In the genomic region with DNA sequence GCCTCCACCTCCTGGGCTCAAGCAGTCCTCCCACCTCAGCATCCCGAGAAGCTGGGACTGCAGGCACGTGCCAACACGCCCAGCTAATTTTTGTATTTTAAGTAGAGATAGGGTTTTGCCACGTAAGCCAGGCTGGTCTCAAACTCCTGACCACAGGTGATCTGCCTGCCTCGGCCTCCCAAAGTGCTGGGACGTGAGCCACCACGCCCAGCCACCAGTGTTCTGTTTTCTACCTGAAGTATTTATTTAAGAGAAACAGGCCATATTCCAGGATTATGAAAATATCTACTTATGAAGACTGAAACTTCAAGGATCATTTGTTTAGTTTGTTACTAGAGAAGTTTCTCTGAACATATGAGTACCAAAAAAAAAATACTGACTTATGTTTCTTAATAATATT, we compare ENCODE assay signal across 1 cellular context.
TF ChIP-seq lines count a peak whose summit lies in the region.

No MANE protein-coding gene starts in this region.

TF ChIP-seq in GM12878, 131 proteins besides CTCF, POLR2A, EP300 and RAD21:
- TF ChIP-seq, protein P1, sequence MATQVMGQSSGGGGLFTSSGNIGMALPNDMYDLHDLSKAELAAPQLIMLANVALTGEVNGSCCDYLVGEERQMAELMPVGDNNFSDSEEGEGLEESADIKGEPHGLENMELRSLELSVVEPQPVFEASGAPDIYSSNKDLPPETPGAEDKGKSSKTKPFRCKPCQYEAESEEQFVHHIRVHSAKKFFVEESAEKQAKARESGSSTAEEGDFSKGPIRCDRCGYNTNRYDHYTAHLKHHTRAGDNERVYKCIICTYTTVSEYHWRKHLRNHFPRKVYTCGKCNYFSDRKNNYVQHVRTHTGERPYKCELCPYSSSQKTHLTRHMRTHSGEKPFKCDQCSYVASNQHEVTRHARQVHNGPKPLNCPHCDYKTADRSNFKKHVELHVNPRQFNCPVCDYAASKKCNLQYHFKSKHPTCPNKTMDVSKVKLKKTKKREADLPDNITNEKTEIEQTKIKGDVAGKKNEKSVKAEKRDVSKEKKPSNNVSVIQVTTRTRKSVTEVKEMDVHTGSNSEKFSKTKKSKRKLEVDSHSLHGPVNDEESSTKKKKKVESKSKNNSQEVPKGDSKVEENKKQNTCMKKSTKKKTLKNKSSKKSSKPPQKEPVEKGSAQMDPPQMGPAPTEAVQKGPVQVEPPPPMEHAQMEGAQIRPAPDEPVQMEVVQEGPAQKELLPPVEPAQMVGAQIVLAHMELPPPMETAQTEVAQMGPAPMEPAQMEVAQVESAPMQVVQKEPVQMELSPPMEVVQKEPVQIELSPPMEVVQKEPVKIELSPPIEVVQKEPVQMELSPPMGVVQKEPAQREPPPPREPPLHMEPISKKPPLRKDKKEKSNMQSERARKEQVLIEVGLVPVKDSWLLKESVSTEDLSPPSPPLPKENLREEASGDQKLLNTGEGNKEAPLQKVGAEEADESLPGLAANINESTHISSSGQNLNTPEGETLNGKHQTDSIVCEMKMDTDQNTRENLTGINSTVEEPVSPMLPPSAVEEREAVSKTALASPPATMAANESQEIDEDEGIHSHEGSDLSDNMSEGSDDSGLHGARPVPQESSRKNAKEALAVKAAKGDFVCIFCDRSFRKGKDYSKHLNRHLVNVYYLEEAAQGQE (IDR thresholded peaks at IDR 0.05; ENCODE audit: low read depth, low read length), result no peak
- TF ChIP-seq CHD4 (IDR thresholded peaks at IDR 0.05) (no peak), HCFC1 (IDR thresholded peaks at IDR 0.05; ENCODE audit: low read length) (no peak), JUNB (IDR thresholded peaks at IDR 0.05) (no peak), CBX5 (IDR thresholded peaks at IDR 0.05; ENCODE audit: low read depth) (no peak), FOXK2 (IDR thresholded peaks at IDR 0.05) (no peak), POLR2AphosphoS2 (IDR thresholded peaks at IDR 0.05; ENCODE audit: low read depth, low read length) (no peak), RFX5 (IDR thresholded peaks at IDR 0.05; ENCODE audit: low read depth, low read length) (no peak), BACH1 (IDR thresholded peaks at IDR 0.05; ENCODE audit: borderline replicate concordance) (no peak), KDM1A (IDR thresholded peaks at IDR 0.05; ENCODE audit: borderline replicate concordance) (no peak)
- TF ChIP-seq, protein P2, sequence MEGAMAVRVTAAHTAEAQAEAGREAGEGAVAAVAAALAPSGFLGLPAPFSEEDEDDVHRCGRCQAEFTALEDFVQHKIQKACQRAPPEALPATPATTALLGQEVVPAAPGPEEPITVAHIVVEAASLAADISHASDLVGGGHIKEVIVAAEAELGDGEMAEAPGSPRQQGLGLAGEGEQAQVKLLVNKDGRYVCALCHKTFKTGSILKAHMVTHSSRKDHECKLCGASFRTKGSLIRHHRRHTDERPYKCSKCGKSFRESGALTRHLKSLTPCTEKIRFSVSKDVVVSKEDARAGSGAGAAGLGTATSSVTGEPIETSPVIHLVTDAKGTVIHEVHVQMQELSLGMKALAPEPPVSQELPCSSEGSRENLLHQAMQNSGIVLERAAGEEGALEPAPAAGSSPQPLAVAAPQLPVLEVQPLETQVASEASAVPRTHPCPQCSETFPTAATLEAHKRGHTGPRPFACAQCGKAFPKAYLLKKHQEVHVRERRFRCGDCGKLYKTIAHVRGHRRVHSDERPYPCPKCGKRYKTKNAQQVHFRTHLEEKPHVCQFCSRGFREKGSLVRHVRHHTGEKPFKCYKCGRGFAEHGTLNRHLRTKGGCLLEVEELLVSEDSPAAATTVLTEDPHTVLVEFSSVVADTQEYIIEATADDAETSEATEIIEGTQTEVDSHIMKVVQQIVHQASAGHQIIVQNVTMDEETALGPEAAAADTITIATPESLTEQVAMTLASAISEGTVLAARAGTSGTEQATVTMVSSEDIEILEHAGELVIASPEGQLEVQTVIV (IDR thresholded peaks at IDR 0.05; ENCODE audit: borderline replicate concordance, partially characterized antibody), result no peak
- TF ChIP-seq, protein P3, sequence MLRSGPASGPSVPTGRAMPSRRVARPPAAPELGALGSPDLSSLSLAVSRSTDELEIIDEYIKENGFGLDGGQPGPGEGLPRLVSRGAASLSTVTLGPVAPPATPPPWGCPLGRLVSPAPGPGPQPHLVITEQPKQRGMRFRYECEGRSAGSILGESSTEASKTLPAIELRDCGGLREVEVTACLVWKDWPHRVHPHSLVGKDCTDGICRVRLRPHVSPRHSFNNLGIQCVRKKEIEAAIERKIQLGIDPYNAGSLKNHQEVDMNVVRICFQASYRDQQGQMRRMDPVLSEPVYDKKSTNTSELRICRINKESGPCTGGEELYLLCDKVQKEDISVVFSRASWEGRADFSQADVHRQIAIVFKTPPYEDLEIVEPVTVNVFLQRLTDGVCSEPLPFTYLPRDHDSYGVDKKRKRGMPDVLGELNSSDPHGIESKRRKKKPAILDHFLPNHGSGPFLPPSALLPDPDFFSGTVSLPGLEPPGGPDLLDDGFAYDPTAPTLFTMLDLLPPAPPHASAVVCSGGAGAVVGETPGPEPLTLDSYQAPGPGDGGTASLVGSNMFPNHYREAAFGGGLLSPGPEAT (IDR thresholded peaks at IDR 0.05; ENCODE audit: low read depth), result no peak
- TF ChIP-seq, protein P4, sequence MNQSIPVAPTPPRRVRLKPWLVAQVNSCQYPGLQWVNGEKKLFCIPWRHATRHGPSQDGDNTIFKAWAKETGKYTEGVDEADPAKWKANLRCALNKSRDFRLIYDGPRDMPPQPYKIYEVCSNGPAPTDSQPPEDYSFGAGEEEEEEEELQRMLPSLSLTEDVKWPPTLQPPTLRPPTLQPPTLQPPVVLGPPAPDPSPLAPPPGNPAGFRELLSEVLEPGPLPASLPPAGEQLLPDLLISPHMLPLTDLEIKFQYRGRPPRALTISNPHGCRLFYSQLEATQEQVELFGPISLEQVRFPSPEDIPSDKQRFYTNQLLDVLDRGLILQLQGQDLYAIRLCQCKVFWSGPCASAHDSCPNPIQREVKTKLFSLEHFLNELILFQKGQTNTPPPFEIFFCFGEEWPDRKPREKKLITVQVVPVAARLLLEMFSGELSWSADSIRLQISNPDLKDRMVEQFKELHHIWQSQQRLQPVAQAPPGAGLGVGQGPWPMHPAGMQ (IDR thresholded peaks at IDR 0.05; ENCODE audit: borderline replicate concordance), result no peak
- TF ChIP-seq, protein P5, sequence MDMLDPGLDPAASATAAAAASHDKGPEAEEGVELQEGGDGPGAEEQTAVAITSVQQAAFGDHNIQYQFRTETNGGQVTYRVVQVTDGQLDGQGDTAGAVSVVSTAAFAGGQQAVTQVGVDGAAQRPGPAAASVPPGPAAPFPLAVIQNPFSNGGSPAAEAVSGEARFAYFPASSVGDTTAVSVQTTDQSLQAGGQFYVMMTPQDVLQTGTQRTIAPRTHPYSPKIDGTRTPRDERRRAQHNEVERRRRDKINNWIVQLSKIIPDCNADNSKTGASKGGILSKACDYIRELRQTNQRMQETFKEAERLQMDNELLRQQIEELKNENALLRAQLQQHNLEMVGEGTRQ (IDR thresholded peaks at IDR 0.05; ENCODE audit: borderline replicate concordance, low read depth, low read length), result no peak
